Comparison of ENCODE assay signal across 8 cellular contexts in genomic region chr5:177403826-177404640, GRCh38. TPM values are rescaled to one million over a fixed set of nuclear protein-coding genes. Genes with fewer than 3 reads are reported as not detected.
A peak's percentile ranks its signal among the peaks of the same experiment; 100 is the strongest.
DNase-seq lines count a peak whose midpoint lies in the region; ATAC-seq and TF ChIP-seq lines count a peak whose summit lies in the region.

No MANE protein-coding gene starts in this region.

- H3K4me3 ChIP-seq in AG10803 (ENCODE audit: low read length) (peak overlapping the region; percentile 64), right lobe of liver (peak overlapping the region; percentile 34 to 42 (median 35))

- intact Hi-C loops in right lobe of liver (cut with DNase I): loop anchor here in 1 of 2 donors (5.0 kb wide), 1 partner anchor 33 kb away; no protein-coding TSS in a partner anchor

- peak; percentile 74 for DNase-seq in AG10803 (ENCODE audit: low read depth)
- DNase-seq in NCI-H345 treated with DMSO at 0.1 percent for 48 hours (lab: John Stamatoyannopoulos, UW; ENCODE audit: unreplicated experiment): peak; percentile 29
- peak; percentile 89 for DNase-seq in activated CD4-positive, alpha-beta T cell treated with anti-CD3 and anti-CD28 coated beads for 48 hours
- peak; percentile 86 for DNase-seq in dermis blood vessel endothelial cell
- DNase-seq in right lobe of liver: peak; percentile 80 to 91 (median 85)
- peak; percentile 86 for DNase-seq in stimulated activated CD4-positive, alpha-beta T cell treated with anti-CD3 and anti-CD28 coated beads, Interleukin-4, amount 100 ng/mL, for 24 hours

- TF ChIP-seq CTCF in AG10803 (conservative IDR thresholded peaks at IDR 0.05; ENCODE audit: low read length): peak; percentile 61
- peak; percentile 39 to 75 (median 48) for TF ChIP-seq CTCF in right lobe of liver (IDR thresholded peaks at IDR 0.05)

- H3K27me3 ChIP-seq in right lobe of liver: no peaks in the 10 kb centered on the region

- peaks cover 0 to 40% (median 4%) of the 10 kb centered on the region in 4 donors for H3K4me1 ChIP-seq in right lobe of liver

- no peak overlapping the region for H3K27ac ChIP-seq in right lobe of liver

- H3K36me3 ChIP-seq in right lobe of liver: peaks cover 0 to 15% (median 5%) of the 10 kb centered on the region in 4 donors

- ATAC-seq in GM18870 (IDR thresholded peaks at IDR 0.05; ENCODE audit: unreplicated experiment): peak; percentile 63
- ATAC-seq in HG03095 (IDR thresholded peaks at IDR 0.05; ENCODE audit: unreplicated experiment): peak; percentile 74
- peak; percentile 65 to 86 (median 74) for ATAC-seq in right lobe of liver

- no peaks in the 10 kb centered on the region for H3K9me3 ChIP-seq in right lobe of liver

- no peak for TF ChIP-seq POLR2A in right lobe of liver (IDR thresholded peaks at IDR 0.05)

- WGBS in right lobe of liver (ENCODE audit: insufficient coverage, low coverage, low lambda C conversion rate, missing lambda C conversion rate): 63% methylated on average over 14 of the region's 89 CpGs

RNA-seq across cellular contexts. Expression of gene PFN3, which starts 3.6 kb away (rescaled TPM):
- total RNA-seq in dermis blood vessel endothelial cell: not detected in 2 replicates
- total RNA-seq in right lobe of liver: not detected

RNA-seq across cellular contexts. Expression of gene F12, which starts 5.3 kb away (rescaled TPM):
- total RNA-seq in dermis blood vessel endothelial cell (0.85 and 1.3 TPM in 2 replicates), right lobe of liver (100 to 1,000 TPM; 236 to 518 (median 365) TPM)

RNA-seq across cellular contexts. Expression of gene SLC34A1, which starts 19.8 kb away (rescaled TPM):
- not detected in 2 replicates for total RNA-seq in dermis blood vessel endothelial cell
- 1 to 10 TPM in 3 of 6 experiments, under 1 TPM in 2, not detected in 1; 0.12 to 5.3 (median 1.6) TPM for total RNA-seq in right lobe of liver

RNA-seq across cellular contexts. Expression of gene GRK6, which starts 22.4 kb away (rescaled TPM):
- total RNA-seq in dermis blood vessel endothelial cell (22.0 and 32.3 TPM in 2 replicates), right lobe of liver (10 to 100 TPM in 3 of 6 experiments, 1 to 10 TPM in 3; 6.1 to 10.8 (median 10.0) TPM)

RNA-seq across cellular contexts. Expression of gene PRR7, which starts 42.6 kb away (rescaled TPM):
- total RNA-seq in dermis blood vessel endothelial cell (4.5 and 4.8 TPM in 2 replicates), right lobe of liver (10 to 100 TPM in 1 of 6 experiments, 1 to 10 TPM in 3, under 1 TPM in 2; 0.15 to 13.0 (median 1.9) TPM)

Comparison
In these comparisons a context has a peak if more than half of its experiments do, and no peak if none do; other contexts are left out.
1. DNase-seq: peak in every context shown above with its lines; median percentile 89 in activated CD4-positive, alpha-beta T cell treated with anti-CD3 and anti-CD28 coated beads for 48 hours; 86 in dermis blood vessel endothelial cell; 86 in stimulated activated CD4-positive, alpha-beta T cell treated with anti-CD3 and anti-CD28 coated beads, Interleukin-4, amount 100 ng/mL, for 24 hours; 85 in right lobe of liver; 74 in AG10803; 29 in NCI-H345 treated with DMSO at 0.1 percent for 48 hours.
2. RNA of gene F12, which starts 5.3 kb away (total RNA-seq): 236 to 518 TPM in right lobe of liver; 0.85 to 1.3 TPM in dermis blood vessel endothelial cell; every median in the first group is over 100 times any median in the second.
3. Peak in every context shown above with its lines, with median percentiles within 50 percentile points of each other: ATAC-seq.